Comparison of ENCODE assay signal across 13 cellular contexts in genomic region chr17:81840059-81840458, GRCh38. TPM values are rescaled to one million over a fixed set of nuclear protein-coding genes. Genes with fewer than 3 reads are reported as not detected.
"Had no signal": no experiment of that assay in that cellular context is flagged by ENCODE, and none has a peak within 500 bp of the region (broad histone marks: within the 10 kb centered on the region; RNA-seq: fewer than 3 reads in every experiment).

No MANE protein-coding gene starts in this region.

RNA-seq across cellular contexts. Expression of gene PPP1R27, which starts 5.2 kb away (rescaled TPM):
- total RNA-seq: activated CD4-positive, alpha-beta T cell treated with anti-CD3 and anti-CD28 coated beads, Interleukin-2, amount 10 ng/mL, durations not matched to agents 24 days and 14 days; activated CD8-positive, alpha-beta memory T cell treated with anti-CD3 and anti-CD28 coated beads for 36 hours; activated CD8-positive, alpha-beta T cell treated with anti-CD3 and anti-CD28 coated beads for 36 hours; activated naive CD8-positive, alpha-beta T cell treated with anti-CD3 and anti-CD28 coated beads for 36 hours; activated T-cell treated with anti-CD3 and anti-CD28 coated beads, Interleukin-2, amount 50 U/mL, for 72 hours; activated T-helper 17 cell treated with anti-CD3 and anti-CD28 coated beads, Interleukin-2, amount 50 U/mL, for 72 hours; aorta; LHCN-M2; NCI-H460; RPMI7951; SJSA1 had no signal

RNA-seq across cellular contexts. Expression of gene GCGR, which starts 36.1 kb away (rescaled TPM):
- total RNA-seq: activated CD4-positive, alpha-beta T cell treated with anti-CD3 and anti-CD28 coated beads, Interleukin-2, amount 10 ng/mL, durations not matched to agents 24 days and 14 days; activated CD8-positive, alpha-beta memory T cell treated with anti-CD3 and anti-CD28 coated beads for 36 hours; activated CD8-positive, alpha-beta T cell treated with anti-CD3 and anti-CD28 coated beads for 36 hours; activated naive CD8-positive, alpha-beta T cell treated with anti-CD3 and anti-CD28 coated beads for 36 hours; cardiac septum; LHCN-M2; RPMI7951; SJSA1 had no signal
- polyA plus RNA-seq: aorta, SK-N-SH had no signal
